Comparison of ENCODE assay signal across 9 cellular contexts in genomic region chr22:46578824-46579561, GRCh38. TPM values are rescaled to one million over a fixed set of nuclear protein-coding genes. Genes with fewer than 3 reads are reported as not detected.
A peak's percentile ranks its signal among the peaks of the same experiment; 100 is the strongest.
DNase-seq lines count a peak whose midpoint lies in the region; TF ChIP-seq lines count a peak whose summit lies in the region.
"Had no signal": no experiment of that assay in that cellular context is flagged by ENCODE, and none has a peak within 500 bp of the region (broad histone marks: within the 10 kb centered on the region; RNA-seq: fewer than 3 reads in every experiment).

No MANE protein-coding gene starts in this region.

- H3K4me3 Mint-ChIP-seq in activated naive CD4-positive, alpha-beta T cell treated with anti-CD3 and anti-CD28 coated beads, Interleukin-2, amount 10 ng/mL, durations not matched to agents 7 days and 5 days, result peak overlapping the region; percentile 92
- peak overlapping the region; percentile 90 for H3K4me3 Mint-ChIP-seq in mesothelial cell of epicardium

- H4K20me1 ChIP-seq in MM.1S (ENCODE audit: insufficient read depth, low read length), result no peaks in the 10 kb centered on the region

- H3K27ac ChIP-seq in cingulate gyrus (ENCODE audit: low read depth, low read length) (peak overlapping the region; percentile 55), vagina (peak overlapping the region; percentile 70), MM.1S (ENCODE audit: low read length) (no peak overlapping the region)

- H3K36me3 ChIP-seq in vagina (no peaks in the 10 kb centered on the region), MM.1S (replicated peaks; ENCODE audit: insufficient read depth, low read length) (no peaks in the 10 kb centered on the region)

- peak overlapping the region; percentile 55 for H3K27ac Mint-ChIP-seq in activated naive CD4-positive, alpha-beta T cell treated with anti-CD3 and anti-CD28 coated beads, Interleukin-2, amount 10 ng/mL, durations not matched to agents 7 days and 5 days
- H3K27ac Mint-ChIP-seq in mesothelial cell of epicardium, result peak overlapping the region; percentile 81

- H3F3A ChIP-seq in MM.1S (ENCODE audit: insufficient read depth, low read length), result peaks cover 4% of the 10 kb centered on the region; the same call in 1 of the 2 replicates

- H3K9me3 ChIP-seq in vagina (no peaks in the 10 kb centered on the region), MM.1S (replicated peaks; ENCODE audit: insufficient read depth, low read length) (no peaks in the 10 kb centered on the region)

- H3K27me3 Mint-ChIP-seq in activated naive CD4-positive, alpha-beta T cell treated with anti-CD3 and anti-CD28 coated beads, Interleukin-2, amount 10 ng/mL, durations not matched to agents 7 days and 5 days, result peaks cover 35% of the 10 kb centered on the region
- peaks cover 3% of the 10 kb centered on the region for H3K27me3 Mint-ChIP-seq in mesothelial cell of epicardium (ENCODE audit: low read depth)

- H3K9me3 Mint-ChIP-seq in activated naive CD4-positive, alpha-beta T cell treated with anti-CD3 and anti-CD28 coated beads, Interleukin-2, amount 10 ng/mL, durations not matched to agents 7 days and 5 days, result no peaks in the 10 kb centered on the region
- H3K9me3 Mint-ChIP-seq in mesothelial cell of epicardium, result no peaks in the 10 kb centered on the region

- CTCF ChIA-PET in activated naive CD4-positive, alpha-beta T cell treated with anti-CD3 and anti-CD28 coated beads, Interleukin-2, amount 10 ng/mL, durations not matched to agents 7 days and 5 days (lab: Charles Lee), result no interaction called here

- H3K36me3 Mint-ChIP-seq in activated naive CD4-positive, alpha-beta T cell treated with anti-CD3 and anti-CD28 coated beads, Interleukin-2, amount 10 ng/mL, durations not matched to agents 7 days and 5 days, result peaks cover 2% of the 10 kb centered on the region
- no peaks in the 10 kb centered on the region for H3K36me3 Mint-ChIP-seq in mesothelial cell of epicardium

- H3K4me1 Mint-ChIP-seq in activated naive CD4-positive, alpha-beta T cell treated with anti-CD3 and anti-CD28 coated beads, Interleukin-2, amount 10 ng/mL, durations not matched to agents 7 days and 5 days, result peaks cover 68% of the 10 kb centered on the region
- peaks cover 51% of the 10 kb centered on the region for H3K4me1 Mint-ChIP-seq in mesothelial cell of epicardium

- H2AFZ ChIP-seq in MM.1S (ENCODE audit: low read length), result no peak overlapping the region

- H3K4me1 ChIP-seq in vagina (peaks cover 61% of the 10 kb centered on the region), MM.1S (ENCODE audit: low read length) (peaks cover 15% of the 10 kb centered on the region; the same call in 1 of the 2 replicates)

- peaks cover 4% of the 10 kb centered on the region for H3K79me2 ChIP-seq in MM.1S (ENCODE audit: low read length)

- TF ChIP-seq POLR2A in vagina (IDR thresholded peaks at IDR 0.05), result no peak

- TF ChIP-seq CTCF in mesothelial cell of epicardium (IDR thresholded peaks at IDR 0.05; ENCODE audit: unreplicated experiment) (no peak), vagina (IDR thresholded peaks at IDR 0.05) (no peak), MM.1S (IDR thresholded peaks at IDR 0.05; ENCODE audit: low read length) (no peak)

- no peak overlapping the region for H3K4me2 ChIP-seq in MM.1S (ENCODE audit: low read depth, low read length)

- no peaks in the 10 kb centered on the region for H3K27me3 ChIP-seq in vagina
- no peaks in the 10 kb centered on the region; the same call in 1 of the 2 replicates for H3K27me3 ChIP-seq in MM.1S (replicated peaks; ENCODE audit: insufficient read depth, low read length)

- intact Hi-C loops in vagina (cut with DNase I), result loop anchor here (5.0 kb wide), 1 partner anchor 158 kb away; the partner anchor contains the start of gene CERK

- H3K4me3 ChIP-seq in vagina (peak overlapping the region; percentile 22 to 63), MM.1S (ENCODE audit: low read length) (no peak overlapping the region)

- no peaks in the 10 kb centered on the region for H3K9me2 ChIP-seq in MM.1S (replicated peaks; ENCODE audit: insufficient read depth, low read length)

- no peak overlapping the region for H3K9ac ChIP-seq in MM.1S (ENCODE audit: low read length)

- DNase-seq in activated naive CD4-positive, alpha-beta T cell treated with anti-CD3 and anti-CD28 coated beads, Interleukin-2, amount 10 ng/mL, durations not matched to agents 7 days and 5 days, result no peak
- no peak for DNase-seq in activated naive CD4-positive, alpha-beta T cell treated with Interleukin-2 at 50 U/mL for 16 hours
- DNase-seq in mesothelial cell of epicardium (ENCODE audit: low spot score in 2 of 2, unreplicated experiment in 2 of 2) (no peak), vagina (ENCODE audit: extremely low spot score in 2 of 2) (no peak), NCI-H146 treated with DMSO at 0.1 percent for 48 hours (lab: John Stamatoyannopoulos, UW; ENCODE audit: unreplicated experiment) (no peak), NCI-H187 (lab: John Stamatoyannopoulos, UW) (no peak), MM.1S (no peak)
- DNase-seq: activated CD4-positive, alpha-beta T cell treated with anti-CD3 and anti-CD28 coated beads for 1 hour had no signal

RNA-seq across cellular contexts. Expression of gene GRAMD4, which starts 41.2 kb away (rescaled TPM):
- total RNA-seq in mesothelial cell of epicardium, result 58.3 to 63.0 TPM (median 60.5 TPM) in 3 replicates
- total RNA-seq in vagina, result 28.7 TPM

RNA-seq across cellular contexts. Expression of gene CELSR1, which starts 41.6 kb away (rescaled TPM):
- total RNA-seq in mesothelial cell of epicardium, result 17.8 to 18.8 TPM (median 18.4 TPM) in 3 replicates
- total RNA-seq in vagina, result 32.9 TPM
